Comparison of ENCODE assay signal across 16 cellular contexts in genomic region chr16:86151372-86151950, GRCh38.
DNase-seq lines count a peak whose midpoint lies in the region; ATAC-seq and TF ChIP-seq lines count a peak whose summit lies in the region.
"Had no signal": no experiment of that assay in that cellular context is flagged by ENCODE, and none has a peak within 500 bp of the region (broad histone marks: within the 10 kb centered on the region; RNA-seq: fewer than 3 reads in every experiment).

No MANE protein-coding gene starts in this region.

- H3K27me3 ChIP-seq in IMR-90 (ENCODE audit: control insufficient read depth, insufficient read depth, low read length) (no peaks in the 10 kb centered on the region), fibroblast of lung (ENCODE audit: control insufficient read depth, insufficient read depth, low read length) (no peaks in the 10 kb centered on the region), smooth muscle cell (ENCODE audit: low read depth) (no peaks in the 10 kb centered on the region)

- peak overlapping the region; percentile 64 for H3K14ac ChIP-seq in IMR-90 (replicated peaks; ENCODE audit: low read depth, low read length)

- peak overlapping the region; percentile 76 for H2BK20ac ChIP-seq in IMR-90 (ENCODE audit: low read depth, low read length)

- peak overlapping the region; percentile 12; the same call in 1 of the 3 replicates for H2BK15ac ChIP-seq in IMR-90 (ENCODE audit: low read depth, low read length)

- H2BK5ac ChIP-seq in IMR-90 (ENCODE audit: low read depth, low read length, poor library complexity, severe bottlenecking) = peak overlapping the region; percentile 33

- H2AFZ ChIP-seq in IMR-90 (replicated peaks; ENCODE audit: low read length, poor library complexity) = peak overlapping the region; percentile 86
- peak overlapping the region; percentile 63 for H2AFZ ChIP-seq in fibroblast of lung (ENCODE audit: low read length)
- H2AFZ ChIP-seq in smooth muscle cell (ENCODE audit: low read depth) = peak overlapping the region; percentile 12

- H4K91ac ChIP-seq in IMR-90 (ENCODE audit: insufficient read depth, low read depth, low read length) = peak overlapping the region; percentile 19

- peak overlapping the region; percentile 84 for H3K4ac ChIP-seq in IMR-90 (ENCODE audit: low read depth, low read length)

- 33% methylated on average over 16 of the region's 24 CpGs; no CpG with 5 or more reads in 1 of the 2 experiments for WGBS in IMR-90 (ENCODE audit: extremely low coverage in 2 of 2, insufficient read length in 1 of 2), 2 experiments
- WGBS in smooth muscle cell (ENCODE audit: low lambda C conversion rate) = 48% methylated on average over 24 of the region's 24 CpGs

- peak overlapping the region; percentile 56 for H4K5ac ChIP-seq in IMR-90 (ENCODE audit: low read depth, low read length)

- POLR2A ChIA-PET in IMR-90 (lab: Charles Lee; ENCODE audit: unreplicated experiment) = no interaction called here
- POLR2A ChIA-PET in GM10248 (lab: Yijun Ruan, JAX) = no interaction called here

- peak overlapping the region; percentile 78 for H3K27ac ChIP-seq in IMR-90 (ENCODE audit: insufficient read depth, low read length)
- no peak overlapping the region for H3K27ac ChIP-seq in fibroblast of lung (ENCODE audit: insufficient read depth, low read length)
- peak overlapping the region; percentile 61 for H3K27ac ChIP-seq in smooth muscle cell (ENCODE audit: low read depth)

- peak overlapping the region; percentile 83 to 88 for H4K8ac ChIP-seq in IMR-90 (ENCODE audit: low read depth in 2 of 2, low read length in 2 of 2)

- ATAC-seq in IMR-90 (ENCODE audit: low read depth) (peak; percentile 64), mucosa of descending colon (peak; percentile 45), GM19452 (IDR thresholded peaks at IDR 0.05; ENCODE audit: unreplicated experiment) (no peak)
- ATAC-seq: PC-3 had no signal

- no peak overlapping the region for H2AK9ac ChIP-seq in IMR-90 (replicated peaks; ENCODE audit: low read depth, low read length, poor library complexity)

- TF ChIP-seq RAD21 in IMR-90 (IDR thresholded peaks at IDR 0.05; ENCODE audit: low read length) = no peak

- H4K20me1 ChIP-seq in IMR-90 (ENCODE audit: insufficient read depth, low read length) = no peaks in the 10 kb centered on the region
- no peaks in the 10 kb centered on the region for H4K20me1 ChIP-seq in fibroblast of lung (ENCODE audit: control insufficient read depth, extremely low read depth, insufficient read depth, low read length)
- no peaks in the 10 kb centered on the region for H4K20me1 ChIP-seq in smooth muscle cell (ENCODE audit: low read depth)

- no peak overlapping the region; the same call in 1 of the 2 replicates for H3K56ac ChIP-seq in IMR-90 (ENCODE audit: extremely low read depth, insufficient read depth, low read length)

- TF ChIP-seq CTCF in IMR-90 (conservative IDR thresholded peaks at IDR 0.05; ENCODE audit: low read depth, low read length) (no peak), fibroblast of lung (conservative IDR thresholded peaks at IDR 0.05 in 1 of 2, IDR thresholded peaks at IDR 0.05 in 1 of 2; ENCODE audit: low read depth in 1 of 2, low read length in 2 of 2) (no peak), mucosa of descending colon (IDR thresholded peaks at IDR 0.05) (no peak), smooth muscle cell (IDR thresholded peaks at IDR 0.05; ENCODE audit: borderline replicate concordance, insufficient read depth, poor library complexity, severe bottlenecking) (no peak), GM10248 (IDR thresholded peaks at IDR 0.05; ENCODE audit: control extremely low read depth, extremely low read depth, low read depth, missing control alignments) (no peak)

- peak overlapping the region; percentile 85 for H2BK120ac ChIP-seq in IMR-90 (ENCODE audit: low read depth, low read length)

- H3K79me1 ChIP-seq in IMR-90 (ENCODE audit: low read depth in 1 of 2, low read length in 2 of 2) = no peaks in the 10 kb centered on the region

- peak overlapping the region; percentile 48; the same call in 1 of the 2 replicates for H3K18ac ChIP-seq in IMR-90 (ENCODE audit: low read depth, low read length)

- peak overlapping the region; percentile 24 for H3K9ac ChIP-seq in IMR-90 (ENCODE audit: low read depth, low read length)
- no peak overlapping the region for H3K9ac ChIP-seq in fibroblast of lung (ENCODE audit: insufficient read depth, low read length)
- H3K9ac ChIP-seq in smooth muscle cell (ENCODE audit: low read depth) = no peak overlapping the region

- H3K4me2 ChIP-seq in IMR-90 (ENCODE audit: low read depth, low read length) (no peak overlapping the region), fibroblast of lung (ENCODE audit: extremely low read depth, insufficient read depth, low read length) (peak overlapping the region; percentile 45), smooth muscle cell (peak overlapping the region; percentile 13)

- no peaks in the 10 kb centered on the region for H3K36me3 ChIP-seq in IMR-90 (ENCODE audit: control insufficient read depth, insufficient read depth, low read length)
- H3K36me3 ChIP-seq in fibroblast of lung (ENCODE audit: control insufficient read depth, insufficient read depth, low read length) = no peaks in the 10 kb centered on the region
- no peaks in the 10 kb centered on the region for H3K36me3 ChIP-seq in mucosa of descending colon (ENCODE audit: low read depth)
- H3K36me3 ChIP-seq in smooth muscle cell (ENCODE audit: low read depth) = no peaks in the 10 kb centered on the region

- H3F3A ChIP-seq in smooth muscle cell (ENCODE audit: low read depth) = no peaks in the 10 kb centered on the region

- no peak for DNase-seq in IMR-90
- no peak for DNase-seq in fibroblast of lung (ENCODE audit: low read depth in 2 of 2)
- peak in 2 of 3 donors; percentile 25 to 47 for DNase-seq in mucosa of descending colon
- DNase-seq in smooth muscle cell (lab: John Stamatoyannopoulos, UW; ENCODE audit: unreplicated experiment) = no peak
- no peak for DNase-seq in DMS 273 treated with DMSO at 0.1 percent for 48 hours (lab: John Stamatoyannopoulos, UW)
- no peak for DNase-seq in head of caudate nucleus
- DNase-seq in GM10248 (ENCODE audit: extremely low spot score) = no peak
- DNase-seq: DMS79 treated with DMSO at 0.1 percent for 48 hours, GDM1, H7, Karpas-422, NCI-H1105 treated with DMSO at 0.1 percent for 48 hours, NCI-H187, NCI-H446, PC-3 had no signal

- H3K9me3 ChIP-seq in IMR-90 (ENCODE audit: control insufficient read depth, insufficient read depth, low read length) = no peaks in the 10 kb centered on the region
- no peaks in the 10 kb centered on the region for H3K9me3 ChIP-seq in fibroblast of lung (ENCODE audit: control insufficient read depth, insufficient read depth, low read depth, low read length)
- H3K9me3 ChIP-seq in mucosa of descending colon = no peaks in the 10 kb centered on the region
- H3K9me3 ChIP-seq in smooth muscle cell (replicated peaks; ENCODE audit: low read depth) = no peaks in the 10 kb centered on the region

- H3K4me1 ChIP-seq in IMR-90 (ENCODE audit: control insufficient read depth, insufficient read depth, low read length) = 0 out of 2 replicates have a peak, but pooled peaks cover 6% of the 10 kb centered on the region
- H3K4me1 ChIP-seq in fibroblast of lung (ENCODE audit: control insufficient read depth, extremely low read depth, insufficient read depth, low read length) = peaks cover 2% of the 10 kb centered on the region
- H3K4me1 ChIP-seq in mucosa of descending colon (ENCODE audit: low read depth) = no peaks in the 10 kb centered on the region
- no peaks in the 10 kb centered on the region for H3K4me1 ChIP-seq in smooth muscle cell (ENCODE audit: low read depth)

- H2AK5ac ChIP-seq in IMR-90 (ENCODE audit: low read depth, low read length) = no peak overlapping the region

- H3K79me2 ChIP-seq in fibroblast of lung (ENCODE audit: control insufficient read depth, insufficient read depth, low read length) = no peaks in the 10 kb centered on the region
- H3K79me2 ChIP-seq in smooth muscle cell (ENCODE audit: low read depth) = no peaks in the 10 kb centered on the region

- 0 out of 2 replicates have a peak, but pooled peaks cover 3% of the 10 kb centered on the region for H3K9me1 ChIP-seq in IMR-90 (ENCODE audit: insufficient read depth, low read length)

- in situ Hi-C loops in IMR-90 (cut with MboI; ENCODE audit: low sequenced_read_pairs) = no loop called here

- TF ChIP-seq POLR2A in IMR-90 (IDR thresholded peaks at IDR 0.05; ENCODE audit: low read depth, low read length) = no peak

- CTCF ChIA-PET in IMR-90 (lab: Yijun Ruan, JAX) (no interaction called here), GM10248 (lab: Yijun Ruan, JAX) (no interaction called here)

- dilution Hi-C loops in IMR-90 (cut with HindIII; ENCODE audit: low sequenced_read_pairs, unreplicated experiment) = no loop called here

- H3K23ac ChIP-seq in IMR-90 (ENCODE audit: low read depth, low read length) = peak overlapping the region; percentile 22

- BruUV-seq in IMR-90 (replicated peaks; lab: Mats Ljungman, UMichigan) = no TSS peak

- no peak overlapping the region for H3K4me3 ChIP-seq in IMR-90 (ENCODE audit: insufficient read depth, low read depth, low read length)
- H3K4me3 ChIP-seq in fibroblast of lung (replicated peaks in 1 of 4; ENCODE audit: control extremely low read depth in 1 of 4, insufficient read depth in 1 of 4, low read depth in 3 of 4, low read length in 4 of 4) = no peak overlapping the region
- H3K4me3 ChIP-seq in mucosa of descending colon = no peak overlapping the region
- H3K4me3 ChIP-seq in smooth muscle cell = no peak overlapping the region

- intact Hi-C loops in IMR-90 (cut with micrococcal nuclease) = loop anchor here (10.0 kb wide), 1 partner anchor 353 kb away; no protein-coding TSS in a partner anchor
- intact Hi-C loops in mucosa of descending colon (cut with DNase I, micrococcal nuclease) = no loop called here
- intact Hi-C loops in head of caudate nucleus (cut with DNase I) = no loop called here

TF ChIP-seq in IMR-90, 13 proteins besides CTCF, POLR2A, EP300 and RAD21:
- TF ChIP-seq BHLHE40 (IDR thresholded peaks at IDR 0.05; ENCODE audit: low read depth, low read length) (no peak), NFE2L2 (IDR thresholded peaks at IDR 0.05; ENCODE audit: low read depth, low read length) (no peak), FOS (IDR thresholded peaks at IDR 0.05; ENCODE audit: low read depth, low read length) (no peak), MAFK (IDR thresholded peaks at IDR 0.05; ENCODE audit: low read depth, low read length) (no peak), MXI1 (IDR thresholded peaks at IDR 0.05; ENCODE audit: borderline replicate concordance, low read depth, low read length) (no peak), MAZ (IDR thresholded peaks at IDR 0.05; ENCODE audit: borderline replicate concordance, low read depth, low read length) (no peak), RCOR1 (IDR thresholded peaks at IDR 0.05; ENCODE audit: insufficient replicate concordance, low read length) (no peak), RFX5 (IDR thresholded peaks at IDR 0.05; ENCODE audit: low read depth, low read length) (no peak)

Comparison
In these comparisons a context has a peak if more than half of its experiments do, and no peak if none do; other contexts are left out.
1. DNase-seq: peak in mucosa of descending colon (2 of 3); none in IMR-90 (single experiment), fibroblast of lung (0 of 2), smooth muscle cell (single experiment), DMS 273 treated with DMSO at 0.1 percent for 48 hours (single experiment), head of caudate nucleus (0 of 42) and GM10248 (single experiment).
2. H2AFZ ChIP-seq: peak in every context shown above with its lines; median percentile 86 in IMR-90; 63 in fibroblast of lung; 12 in smooth muscle cell.